ENCODE assay signal across 27 cellular contexts in the genomic region with DNA sequence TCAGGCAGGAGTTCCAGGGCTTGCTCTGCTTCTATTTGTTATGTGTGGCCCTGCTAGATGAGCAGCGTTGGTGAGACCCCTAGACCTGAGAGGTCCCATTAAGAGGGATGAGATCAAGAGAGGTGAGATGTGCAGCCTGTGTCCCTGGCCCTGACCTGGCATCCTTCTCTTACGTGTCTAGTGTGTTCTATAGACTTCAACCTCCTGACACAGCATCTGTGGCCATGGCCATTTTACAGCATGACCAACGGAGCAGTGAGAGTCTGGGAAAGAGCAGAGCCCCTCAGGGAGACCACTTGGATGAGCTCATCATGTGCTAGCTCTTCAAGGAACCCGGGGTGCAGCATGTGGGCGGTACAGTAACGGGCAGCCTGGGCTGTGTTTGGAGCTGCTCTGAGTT. TPM values are rescaled to one million over a fixed set of nuclear protein-coding genes. Genes with fewer than 3 reads are reported as not detected.
A peak's percentile ranks its signal among the peaks of the same experiment; 100 is the strongest.
DNase-seq lines count a peak whose midpoint lies in the region; ATAC-seq, FAIRE-seq and TF ChIP-seq lines count a peak whose summit lies in the region.
"Had no signal": no experiment of that assay in that cellular context is flagged by ENCODE, and none has a peak within 500 bp of the region (broad histone marks: within the 10 kb centered on the region; RNA-seq: fewer than 3 reads in every experiment).

No MANE protein-coding gene starts in this region.

- H3K4me3 ChIP-seq in HepG2 (replicated peaks in 1 of 3; ENCODE audit: insufficient read depth in 1 of 3, low read depth in 2 of 3, low read length in 3 of 3) (no peak overlapping the region), stomach (no peak overlapping the region)

- no peak overlapping the region for H3K4me3 Mint-ChIP-seq in activated T-cell treated with anti-CD3 and anti-CD28 coated beads, Interleukin-2, amount 50 U/mL, for 24 hours
- H3K4me3 Mint-ChIP-seq: CD8-positive, alpha-beta memory T cell; IgD-negative memory B cell had no signal

- TF ChIP-seq EP300 in HepG2 (IDR thresholded peaks at IDR 0.05; ENCODE audit: low read depth in 2 of 2, low read length in 2 of 2) (no peak), HepG2 (CRISPR knock-in tag; IDR thresholded peaks at IDR 0.05; ENCODE audit: borderline replicate concordance) (no peak), stomach (IDR thresholded peaks at IDR 0.05) (no peak)

- no peaks in the 10 kb centered on the region for H3K79me2 ChIP-seq in HepG2 (ENCODE audit: insufficient read depth, low read length)

- H2AFZ ChIP-seq in HepG2 (ENCODE audit: low read length): no peak overlapping the region

- intact Hi-C loops in HepG2 (cut with micrococcal nuclease; ENCODE audit: unreplicated experiment): no loop called here
- intact Hi-C loops in stomach (cut with DNase I; ENCODE audit: low total_unique reads): no loop called here

- DNase-seq in activated T-cell treated with anti-CD3 and anti-CD28 coated beads, Interleukin-2, amount 50 U/mL, for 24 hours: peak; percentile 16
- DNase-seq in activated T-cell treated with anti-CD3 and anti-CD28 coated beads, Interleukin-2, amount 50 U/mL, for 1 hour: no peak
- DNase-seq in activated CD8-positive, alpha-beta memory T cell treated with anti-CD3 and anti-CD28 coated beads, Interleukin-2, amount 50 U/mL, for 4 hours: peak; percentile 3
- DNase-seq in HepG2 (ENCODE audit: low spot score) (no peak), stomach (peak; percentile 7), hypothalamus (lab: John Stamatoyannopoulos, UW) (no peak), GM19240 (ENCODE audit: insufficient read length, low spot score) (no peak)
- DNase-seq: 8988T; AML-193; C1 segment of cervical spinal cord; CD8-positive, alpha-beta memory T cell; DMS53; GDM1; GOT3; HCEC 1CT; NCI-H1105; NCI-H146; NCI-H2029; NCI-H226; NCI-H510A treated with DMSO at 0.1 percent for 48 hours; NCI-H748 treated with DMSO at 0.1 percent for 48 hours; NK-92 treated with Interleukin-12 subunit alpha and Interleukin-12 subunit beta, amount 100 ng/mL, for 24 hours; SIG-M5 had no signal

- H3K9ac ChIP-seq in HepG2 (ENCODE audit: insufficient read depth, low read depth, low read length): no peak overlapping the region

- TF ChIP-seq RAD21 in HepG2 (CRISPR knock-in tag; IDR thresholded peaks at IDR 0.05): no peak

- no peaks in the 10 kb centered on the region for H3K27me3 ChIP-seq in HepG2 (ENCODE audit: control insufficient read depth in 1 of 2, insufficient read depth in 2 of 2, low read length in 2 of 2)
- H3K27me3 ChIP-seq in stomach: no peaks in the 10 kb centered on the region

- H3K9me3 Mint-ChIP-seq in activated T-cell treated with anti-CD3 and anti-CD28 coated beads, Interleukin-2, amount 50 U/mL, for 24 hours: no peaks in the 10 kb centered on the region
- H3K9me3 Mint-ChIP-seq: IgD-negative memory B cell had no signal

- TF ChIP-seq POLR2A in HepG2 (IDR thresholded peaks at IDR 0.05; ENCODE audit: insufficient read depth in 1 of 2, low read depth in 2 of 2, low read length in 2 of 2): no peak
- no peak for TF ChIP-seq POLR2A in stomach (IDR thresholded peaks at IDR 0.05)

- H3K9me3 ChIP-seq in HepG2 (ENCODE audit: low read length) (no peaks in the 10 kb centered on the region), stomach (no peaks in the 10 kb centered on the region)

- H3K27ac Mint-ChIP-seq in activated T-cell treated with anti-CD3 and anti-CD28 coated beads, Interleukin-2, amount 50 U/mL, for 24 hours: no peak overlapping the region
- H3K27ac Mint-ChIP-seq: IgD-negative memory B cell had no signal

- BruUV-seq in HepG2 (replicated peaks; lab: Mats Ljungman, UMichigan): no TSS peak

- H3K36me3 Mint-ChIP-seq in activated T-cell treated with anti-CD3 and anti-CD28 coated beads, Interleukin-2, amount 50 U/mL, for 24 hours (ENCODE audit: low read depth): peaks cover 21% of the 10 kb centered on the region

- no peaks in the 10 kb centered on the region for H3K36me3 ChIP-seq in HepG2 (replicated peaks in 1 of 2; ENCODE audit: control insufficient read depth in 1 of 2, insufficient read depth in 2 of 2, low read length in 2 of 2)
- peaks cover 0 to 38% (median 33%) of the 10 kb centered on the region in 4 donors for H3K36me3 ChIP-seq in stomach

- H4K20me1 ChIP-seq in HepG2 (ENCODE audit: insufficient read depth, low read length): no peaks in the 10 kb centered on the region

- no peak overlapping the region for H3K4me2 ChIP-seq in HepG2 (ENCODE audit: low read depth, low read length)

- H3K27ac ChIP-seq in HepG2 (ENCODE audit: extremely low read length, insufficient read depth, low read length) (no peak overlapping the region), stomach (no peak overlapping the region)
- H3K27ac ChIP-seq: RWPE1 had no signal

- peak; percentile 12; the same call in 2 of the 3 replicates for ATAC-seq in HepG2

- CTCF ChIA-PET in HepG2 (lab: Yijun Ruan, JAX; ENCODE audit: low intra/inter-chr PET ratio, low total read pairs): no interaction called here

- TF ChIP-seq CTCF in HepG2 (CRISPR knock-in tag; IDR thresholded peaks at IDR 0.05): no peak
- TF ChIP-seq CTCF in stomach (IDR thresholded peaks at IDR 0.05): no peak

- WGBS in HepG2 (ENCODE audit: low lambda C conversion rate): 93% methylated on average over 6 of the region's 6 CpGs
- WGBS in stomach, 5 donors: 92 to 100% (median 94%) methylated on average over 4 to 6 of the region's 6 CpGs

- no peaks in the 10 kb centered on the region for H3K27me3 Mint-ChIP-seq in activated T-cell treated with anti-CD3 and anti-CD28 coated beads, Interleukin-2, amount 50 U/mL, for 24 hours
- H3K27me3 Mint-ChIP-seq: CD8-positive, alpha-beta memory T cell had no signal

- H3K4me1 ChIP-seq in HepG2 (ENCODE audit: insufficient read depth, low read length) (peaks cover 21% of the 10 kb centered on the region), stomach (peaks cover 0 to 7% (median 2%) of the 10 kb centered on the region in 4 donors)

- in situ Hi-C loops in HepG2 (cut with HindIII; ENCODE audit: extremely low pct_ligation_motif_present, low pct_unique_long_range_greater_than_20kb): no loop called here

- FAIRE-seq in HepG2 (lab: Jason Lieb, UNC): no peak
- FAIRE-seq: D721Med, GM18507 had no signal

- H3K4me1 Mint-ChIP-seq in activated T-cell treated with anti-CD3 and anti-CD28 coated beads, Interleukin-2, amount 50 U/mL, for 24 hours (ENCODE audit: low read depth): peaks cover 7% of the 10 kb centered on the region
- H3K4me1 Mint-ChIP-seq: CD8-positive, alpha-beta memory T cell; IgD-negative memory B cell had no signal

- POLR2A ChIA-PET in HepG2 (lab: Yijun Ruan, JAX): no interaction called here

TF ChIP-seq in HepG2, 621 proteins besides CTCF, POLR2A, EP300 and RAD21 (continues in another document):
- TF ChIP-seq ZNF737 (CRISPR knock-in tag; IDR thresholded peaks at IDR 0.05; ENCODE audit: borderline replicate concordance): no peak
- TF ChIP-seq, protein P1, sequence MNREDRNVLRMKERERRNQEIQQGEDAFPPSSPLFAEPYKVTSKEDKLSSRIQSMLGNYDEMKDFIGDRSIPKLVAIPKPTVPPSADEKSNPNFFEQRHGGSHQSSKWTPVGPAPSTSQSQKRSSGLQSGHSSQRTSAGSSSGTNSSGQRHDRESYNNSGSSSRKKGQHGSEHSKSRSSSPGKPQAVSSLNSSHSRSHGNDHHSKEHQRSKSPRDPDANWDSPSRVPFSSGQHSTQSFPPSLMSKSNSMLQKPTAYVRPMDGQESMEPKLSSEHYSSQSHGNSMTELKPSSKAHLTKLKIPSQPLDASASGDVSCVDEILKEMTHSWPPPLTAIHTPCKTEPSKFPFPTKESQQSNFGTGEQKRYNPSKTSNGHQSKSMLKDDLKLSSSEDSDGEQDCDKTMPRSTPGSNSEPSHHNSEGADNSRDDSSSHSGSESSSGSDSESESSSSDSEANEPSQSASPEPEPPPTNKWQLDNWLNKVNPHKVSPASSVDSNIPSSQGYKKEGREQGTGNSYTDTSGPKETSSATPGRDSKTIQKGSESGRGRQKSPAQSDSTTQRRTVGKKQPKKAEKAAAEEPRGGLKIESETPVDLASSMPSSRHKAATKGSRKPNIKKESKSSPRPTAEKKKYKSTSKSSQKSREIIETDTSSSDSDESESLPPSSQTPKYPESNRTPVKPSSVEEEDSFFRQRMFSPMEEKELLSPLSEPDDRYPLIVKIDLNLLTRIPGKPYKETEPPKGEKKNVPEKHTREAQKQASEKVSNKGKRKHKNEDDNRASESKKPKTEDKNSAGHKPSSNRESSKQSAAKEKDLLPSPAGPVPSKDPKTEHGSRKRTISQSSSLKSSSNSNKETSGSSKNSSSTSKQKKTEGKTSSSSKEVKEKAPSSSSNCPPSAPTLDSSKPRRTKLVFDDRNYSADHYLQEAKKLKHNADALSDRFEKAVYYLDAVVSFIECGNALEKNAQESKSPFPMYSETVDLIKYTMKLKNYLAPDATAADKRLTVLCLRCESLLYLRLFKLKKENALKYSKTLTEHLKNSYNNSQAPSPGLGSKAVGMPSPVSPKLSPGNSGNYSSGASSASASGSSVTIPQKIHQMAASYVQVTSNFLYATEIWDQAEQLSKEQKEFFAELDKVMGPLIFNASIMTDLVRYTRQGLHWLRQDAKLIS (CRISPR knock-in tag; IDR thresholded peaks at IDR 0.05): no peak

RNA-seq across cellular contexts. Expression of a gene that starts 32.7 kb away (rescaled TPM):
- total RNA-seq in HepG2 (2016; rRNA removed; fragmentation: Illumina TruSeq; extraction: Trizol) (0.40 and 0.42 TPM in 2 replicates), stomach (1 to 10 TPM in 3 of 5 donors, not detected in 2; 2.0 to 6.4 (median 3.5) TPM)
- total RNA-seq in HepG2 (2016; cell fraction: cytosol; rRNA removed; fragmentation: Illumina TruSeq; extraction: Trizol; ENCODE audit: low read depth): 0.18 TPM in 1 of 2 replicates, not detected in the other
- total RNA-seq in HepG2 (2016; cell fraction: insoluble cytoplasmic fraction; rRNA removed; fragmentation: Illumina TruSeq; extraction: Trizol): 0.32 and 0.40 TPM in 2 replicates
- 0.28 and 0.34 TPM in 2 replicates for total RNA-seq in HepG2 (2016; cell fraction: membrane; rRNA removed; fragmentation: Illumina TruSeq; extraction: Trizol)
- 0.47 and 0.50 TPM in 2 replicates for total RNA-seq in HepG2 (2016; cell fraction: nucleus; rRNA removed; fragmentation: Illumina TruSeq; extraction: Trizol)
- polyA plus RNA-seq in HepG2 (2011; rRNA removed) (0.48 and 0.52 TPM in 2 replicates), stomach (under 1 TPM; 0.44 to 0.90 (median 0.46) TPM)
- 0.38 and 0.47 TPM in 2 replicates for polyA plus RNA-seq in HepG2 (2011; cell fraction: cytosol; rRNA removed)
- 1.1 and 1.8 TPM in 2 replicates for polyA plus RNA-seq in HepG2 (2011; cell fraction: nucleus; rRNA removed)
- polyA plus RNA-seq in HepG2 (2012): 0.42 and 0.52 TPM in 2 replicates
- 0.07 TPM in 1 of 2 replicates, not detected in the other for polyA plus RNA-seq in HepG2 (2016; cell fraction: cytosol; fragmentation: Illumina TruSeq; extraction: Trizol; ENCODE audit: low read depth)
- 0.32 and 0.34 TPM in 2 replicates for polyA plus RNA-seq in HepG2 (2016; cell fraction: insoluble cytoplasmic fraction; fragmentation: Illumina TruSeq; extraction: Trizol; ENCODE audit: low read depth)
- polyA plus RNA-seq in HepG2 (2016; cell fraction: membrane; fragmentation: Illumina TruSeq; extraction: Trizol; ENCODE audit: low read depth): 0.09 and 0.24 TPM in 2 replicates
- 0.92 and 1.1 TPM in 2 replicates for polyA plus RNA-seq in HepG2 (2016; cell fraction: nucleus; fragmentation: Illumina TruSeq; extraction: Trizol; ENCODE audit: insufficient read depth, low read depth)
- 0.14 and 0.48 TPM in 2 replicates for polyA minus RNA-seq in HepG2 (2011; rRNA and poly(A)+ RNA removed; ENCODE audit: low replicate concordance)
- polyA minus RNA-seq in HepG2 (2011; cell fraction: cytosol; rRNA and poly(A)+ RNA removed): 0.26 TPM in 1 of 2 replicates, not detected in the other
- polyA minus RNA-seq in HepG2 (2011; cell fraction: nucleus; rRNA and poly(A)+ RNA removed): 0.50 and 0.52 TPM in 2 replicates

Comparison
In these comparisons a context has a peak if more than half of its experiments do, and no peak if none do; other contexts are left out.
1. DNase-seq: peak in activated T-cell treated with anti-CD3 and anti-CD28 coated beads, Interleukin-2, amount 50 U/mL, for 24 hours (single experiment), activated CD8-positive, alpha-beta memory T cell treated with anti-CD3 and anti-CD28 coated beads, Interleukin-2, amount 50 U/mL, for 4 hours (single experiment) and stomach (single experiment); none in activated T-cell treated with anti-CD3 and anti-CD28 coated beads, Interleukin-2, amount 50 U/mL, for 1 hour (single experiment), HepG2 (single experiment), hypothalamus (0 of 51) and GM19240 (single experiment).